Comparison of ENCODE assay signal across 1 cellular context in genomic region chr17:8583954-8584353, GRCh38.
TF ChIP-seq lines count a peak whose summit lies in the region.

No MANE protein-coding gene starts in this region.

TF ChIP-seq in K562, 482 proteins besides CTCF, POLR2A, EP300 and RAD21:
- TF ChIP-seq RFX1 (IDR thresholded peaks at IDR 0.05) = 0 out of 2 replicates have a peak, but pooled peaks have one; percentile 7
- no peak for TF ChIP-seq ERF (CRISPR knock-in tag; IDR thresholded peaks at IDR 0.05)
- TF ChIP-seq E2F4 (CRISPR knock-in tag; IDR thresholded peaks at IDR 0.05; ENCODE audit: low read depth) = no peak
- no peak for TF ChIP-seq SMAD4 (CRISPR knock-in tag; conservative IDR thresholded peaks at IDR 0.05)
- 0 out of 2 replicates have a peak, but pooled peaks have one; percentile 38 for TF ChIP-seq FOXJ2 (tag; IDR thresholded peaks at IDR 0.05)
- no peak for TF ChIP-seq ZC3H11A (IDR thresholded peaks at IDR 0.05; ENCODE audit: low read depth, low read length)
- no peak for TF ChIP-seq HNRNPL (IDR thresholded peaks at IDR 0.05; ENCODE audit: low read depth, low read length)
